In the genomic region with DNA sequence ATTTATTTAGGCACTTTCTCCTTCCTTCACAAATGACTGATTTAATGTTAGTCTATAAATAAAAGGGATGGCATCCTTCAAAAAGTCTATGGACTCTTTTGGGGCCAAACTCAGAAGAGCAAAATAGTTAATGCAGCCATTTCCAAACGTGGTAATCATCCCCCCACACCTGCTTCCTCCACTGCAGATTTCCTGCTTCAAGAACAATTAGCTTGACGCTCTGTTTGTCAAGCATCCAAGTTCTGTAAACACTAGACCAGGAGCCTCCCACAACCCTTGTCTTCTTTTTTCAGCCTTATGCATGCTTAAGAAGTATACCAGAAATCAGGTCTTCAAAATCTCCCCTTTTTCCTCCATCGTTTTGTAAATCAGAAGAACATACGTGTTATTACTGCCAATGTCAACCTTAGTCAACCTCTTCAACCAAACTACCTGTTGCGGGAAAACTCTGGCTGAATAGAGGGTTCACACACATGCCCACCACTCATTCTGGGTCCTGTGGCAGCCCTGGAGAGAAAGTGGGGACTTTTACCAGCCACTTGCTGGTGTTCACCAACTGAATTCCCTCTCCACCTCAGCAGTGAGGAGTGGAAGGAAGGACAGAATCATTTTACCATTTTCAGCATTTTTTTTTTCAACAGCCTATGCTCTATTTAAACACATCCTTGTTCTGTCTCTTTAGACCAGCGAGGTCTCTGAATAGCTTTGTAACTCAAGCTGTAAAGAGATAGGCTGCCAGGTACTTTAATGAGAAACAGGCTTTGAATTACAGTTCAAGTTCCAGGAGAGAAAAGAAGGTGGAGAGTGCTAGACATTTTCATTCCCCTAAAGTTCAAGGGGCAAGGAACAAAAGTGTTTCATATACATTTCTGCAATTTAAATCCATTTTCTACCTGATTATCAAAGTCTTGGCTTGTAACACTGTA, we compare ENCODE assay signal across 1 cellular context.
TF ChIP-seq lines count a peak whose summit lies in the region.

No MANE protein-coding gene starts in this region.

TF ChIP-seq in SK-N-SH, 30 proteins besides CTCF, POLR2A, EP300 and RAD21 (continued from another document):
- no peak for TF ChIP-seq IRF3 (IDR thresholded peaks at IDR 0.05; ENCODE audit: low read depth, low read length)
